In genomic region chrX:40003982-40004535, GRCh38 we compare ENCODE assay signal across 22 cellular contexts.
DNase-seq lines count a peak whose midpoint lies in the region; ATAC-seq and TF ChIP-seq lines count a peak whose summit lies in the region.
"Had no signal": no experiment of that assay in that cellular context is flagged by ENCODE, and none has a peak within 500 bp of the region (broad histone marks: within the 10 kb centered on the region; RNA-seq: fewer than 3 reads in every experiment).

No MANE protein-coding gene starts in this region.

- no peaks in the 10 kb centered on the region for H3K9me3 ChIP-seq in SJCRH30 (replicated peaks)
- H3K9me3 ChIP-seq in iPS-18a (ENCODE audit: control insufficient read depth, low read depth, low read length): no peaks in the 10 kb centered on the region
- H3K9me3 ChIP-seq in mucosa of descending colon: no peaks in the 10 kb centered on the region
- H3K9me3 ChIP-seq in left lung: no peaks in the 10 kb centered on the region
- H3K9me3 ChIP-seq: body of pancreas, esophagus muscularis mucosa, prostate gland, SJSA1, vagina had no signal

- H3K9ac ChIP-seq in iPS-18a (ENCODE audit: low read length): no peak overlapping the region

- H3K4me3 ChIP-seq in H7 (ENCODE audit: insufficient read depth, low read depth, low read length) (no peak overlapping the region), SJCRH30 (peak overlapping the region; percentile 14; the same call in 1 of the 2 replicates), iPS-18a (ENCODE audit: low read length) (peak overlapping the region; percentile 61), mucosa of descending colon (no peak overlapping the region), left lung (no peak overlapping the region)
- H3K4me3 ChIP-seq: body of pancreas, esophagus muscularis mucosa, K562, prostate gland, SJSA1, skin epidermis, vagina had no signal

- H3K36me3 ChIP-seq in H7 (replicated peaks; ENCODE audit: control insufficient read depth, insufficient read depth, low read length): no peaks in the 10 kb centered on the region
- no peaks in the 10 kb centered on the region for H3K36me3 ChIP-seq in SJCRH30
- H3K36me3 ChIP-seq in iPS-18a (ENCODE audit: control insufficient read depth, low read depth, low read length): no peaks in the 10 kb centered on the region
- no peaks in the 10 kb centered on the region for H3K36me3 ChIP-seq in mucosa of descending colon (ENCODE audit: low read depth)
- no peaks in the 10 kb centered on the region for H3K36me3 ChIP-seq in left lung
- H3K36me3 ChIP-seq: esophagus muscularis mucosa, prostate gland, SJSA1, vagina had no signal

- intact Hi-C loops in mucosa of descending colon (cut with DNase I, micrococcal nuclease) (no loop called here), left lung (cut with DNase I) (no loop called here)

- ATAC-seq in mucosa of descending colon (no peak), left lung (no peak)
- ATAC-seq: body of pancreas; Panc1; stimulated activated memory B cell treated with anti-CD40 and anti-IgM and Interleukin-4, amounts not matched to agents 10 μg/mL and 1 μg/mL and 100 μg/mL, for 72 hours had no signal

- DNase-seq in H7 (peak; percentile 67), SJCRH30 (peak; percentile 47 to 64), retina (peak; percentile 13), DMS153 (lab: John Stamatoyannopoulos, UW) (no peak), mucosa of descending colon (no peak), left lung (no peak)
- DNase-seq: activated effector memory CD4-positive, alpha-beta T cell treated with anti-CD3 and anti-CD28 coated beads, Interleukin-2, amount 50 U/mL, for 16 hours; body of pancreas; effector CD8-positive, alpha-beta T cell; hypothalamus; NCI-H146; NK-92 treated with Interleukin-12 subunit alpha and Interleukin-12 subunit beta, amount 100 ng/mL, for 24 hours; stimulated activated CD4-positive, alpha-beta T cell treated with anti-CD3 and anti-CD28 coated beads, Interleukin-2, amount 100 ng/mL, for 24 hours had no signal

- TF ChIP-seq CTCF in mucosa of descending colon (IDR thresholded peaks at IDR 0.05) (no peak), left lung (IDR thresholded peaks at IDR 0.05) (no peak)

- H3K27ac ChIP-seq in SJCRH30: peak overlapping the region; percentile 55; the same call in 1 of the 2 replicates
- H3K27ac ChIP-seq in iPS-18a (ENCODE audit: low read length): no peak overlapping the region
- no peak overlapping the region for H3K27ac ChIP-seq in left lung
- H3K27ac ChIP-seq: body of pancreas, esophagus muscularis mucosa, prostate gland, SJSA1, skin epidermis, vagina had no signal

- H3K4me1 ChIP-seq in SJCRH30: peaks cover 11% of the 10 kb centered on the region
- peaks cover 45% of the 10 kb centered on the region for H3K4me1 ChIP-seq in iPS-18a (ENCODE audit: control insufficient read depth, low read depth, low read length)
- peaks cover 5% of the 10 kb centered on the region for H3K4me1 ChIP-seq in mucosa of descending colon (ENCODE audit: low read depth)
- H3K4me1 ChIP-seq in left lung: peaks cover 5 to 29% of the 10 kb centered on the region in 2 donors
- H3K4me1 ChIP-seq: prostate gland, SJSA1 had no signal

- H3K27me3 ChIP-seq in H7 (ENCODE audit: control insufficient read depth, insufficient read depth, low read length): peaks cover 40% of the 10 kb centered on the region; the same call in 1 of the 2 replicates
- no peaks in the 10 kb centered on the region for H3K27me3 ChIP-seq in SJCRH30
- H3K27me3 ChIP-seq in iPS-18a (ENCODE audit: control insufficient read depth, insufficient read depth, low read length): peaks cover 68% of the 10 kb centered on the region
- peaks cover 43 to 48% of the 10 kb centered on the region in 2 donors for H3K27me3 ChIP-seq in left lung
- H3K27me3 ChIP-seq: body of pancreas, SJSA1, vagina had no signal

Comparison
In these comparisons a context has a peak if more than half of its experiments do, and no peak if none do; other contexts are left out.
1. DNase-seq: peak in H7 (single experiment), SJCRH30 (2 of 2) and retina (single experiment); none in DMS153 (single experiment), mucosa of descending colon (0 of 3) and left lung (0 of 2).
2. H3K4me3 ChIP-seq: peak in SJCRH30 (single experiment) and iPS-18a (single experiment); none in H7 (single experiment), mucosa of descending colon (single experiment) and left lung (0 of 2).